ENCODE assay signal across 8 cellular contexts in genomic region chr19:16628183-16628983, GRCh38. TPM values are rescaled to one million over a fixed set of nuclear protein-coding genes. Genes with fewer than 3 reads are reported as not detected.
DNase-seq lines count a peak whose midpoint lies in the region; ATAC-seq and TF ChIP-seq lines count a peak whose summit lies in the region.

TSS of gene MED26 (minus strand) at chr19:16628204. CDS start at chr19:16627943, 261 bp downstream.

- intact Hi-C loops in left colon (cut with DNase I, micrococcal nuclease), result no loop called here

- H3K9me3 ChIP-seq in BE2C, result no peaks in the 10 kb centered on the region

- H3K4me3 ChIP-seq in BE2C (ENCODE audit: low read depth, low read length), result peak within 1 kb of the TSS; percentile 96

- peak within 1 kb of the TSS; percentile 85 for H3K27ac ChIP-seq in cingulate gyrus (ENCODE audit: low read depth, low read length)

- TF ChIP-seq CTCF in BE2C (IDR thresholded peaks at IDR 0.05; ENCODE audit: low read depth, low read length), result no peak

- peak; percentile 98 for DNase-seq in BE2C
- peak; percentile 92 for DNase-seq in GM19238 (ENCODE audit: insufficient read length, low spot score)
- peak; percentile 94 for DNase-seq in NCI-H510A treated with DMSO at 0.1 percent for 48 hours (lab: John Stamatoyannopoulos, UW)
- DNase-seq in activated CD4-positive, alpha-beta T cell treated with anti-CD3 and anti-CD28 coated beads for 4 hours, result peak; percentile 94
- DNase-seq in left colon, result peak; percentile 94 to 98
- DNase-seq in stimulated activated CD4-positive, alpha-beta T cell treated with anti-CD3 and anti-CD28 coated beads, Interleukin-1b, Interleukin-23, amount 100 ng/mL, for 4 hours (ENCODE audit: low read depth in 2 of 2), result peak; percentile 96 to 97

- peaks cover 19% of the 10 kb centered on the region for H3K36me3 ChIP-seq in BE2C

- no peaks in the 10 kb centered on the region for H3K27me3 ChIP-seq in BE2C

- H3K4me1 ChIP-seq in BE2C, result no peaks in the 10 kb centered on the region; the same call in 1 of the 2 replicates

- peak; percentile 76 for ATAC-seq in HG03439 (IDR thresholded peaks at IDR 0.05; ENCODE audit: unreplicated experiment)
- ATAC-seq in left colon, result peak; percentile 88

RNA-seq across cellular contexts. Expression of gene MED26, which starts in this region (rescaled TPM):
- 41.8 TPM for polyA plus RNA-seq in BE2C (2012; ENCODE audit: insufficient read depth, insufficient read length, low read depth)
- total RNA-seq in left colon, result 10 to 100 TPM in 1 of 2 donors, 1 to 10 TPM in 1; 9.0 to 10.4 TPM

Comparison
In these comparisons a context has a peak if more than half of its experiments do, and no peak if none do; other contexts are left out.
1. Peak in every context shown above with its lines: DNase-seq, ATAC-seq, H3K4me3 ChIP-seq and H3K27ac ChIP-seq.